29 cellular contexts compared by ENCODE assay signal in the genomic region with DNA sequence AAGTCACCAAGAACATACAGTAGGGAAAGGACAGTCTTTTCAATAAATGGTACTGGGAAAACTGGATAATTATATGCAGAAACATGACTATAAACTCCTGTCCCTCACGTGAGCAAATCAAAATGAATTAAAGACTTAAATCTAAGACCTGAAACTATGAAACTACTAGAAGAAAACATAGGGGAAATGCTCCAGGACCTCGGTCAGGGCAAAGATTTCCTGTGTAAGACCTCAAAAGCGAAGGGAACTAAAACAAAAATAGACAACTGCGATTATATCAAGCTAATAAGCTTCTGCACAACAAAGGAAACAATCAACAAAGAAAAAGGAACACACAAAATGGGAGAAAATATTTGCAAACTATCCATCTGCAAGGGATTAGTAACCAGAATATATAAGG.
"Had no signal": no experiment of that assay in that cellular context is flagged by ENCODE, and none has a peak within 500 bp of the region (broad histone marks: within the 10 kb centered on the region; RNA-seq: fewer than 3 reads in every experiment).

No MANE protein-coding gene starts in this region.

- H3K4me1 ChIP-seq: adrenal gland, gastrocnemius medialis had no signal

- H3K27ac ChIP-seq: adrenal gland, body of pancreas, esophagus muscularis mucosa, foreskin keratinocyte, gastrocnemius medialis, heart right ventricle had no signal

- H3K27me3 ChIP-seq: adrenal gland, body of pancreas, esophagus muscularis mucosa, gastrocnemius medialis had no signal

- H3K36me3 ChIP-seq: adrenal gland, esophagus muscularis mucosa, gastrocnemius medialis, heart right ventricle had no signal

- ATAC-seq: activated CD4-positive, alpha-beta T cell treated with anti-CD3 and anti-CD28 coated beads for 36 hours; activated CD8-positive, alpha-beta memory T cell treated with anti-CD3 and anti-CD28 coated beads, Interleukin-2, amount 10 ng/mL, durations not matched to agents 7 days and 5 days; activated CD8-positive, alpha-beta T cell treated with anti-CD3 and anti-CD28 coated beads, Interleukin-2, amount 10 ng/mL, durations not matched to agents 7 days and 5 days; activated naive CD8-positive, alpha-beta T cell treated with anti-CD3 and anti-CD28 coated beads, Interleukin-2, amount 50 U/mL, for 24 hours; body of pancreas; effector memory CD8-positive, alpha-beta T cell; foreskin keratinocyte; gastrocnemius medialis; heart right ventricle had no signal

- DNase-seq: activated CD4-positive, alpha-beta memory T cell treated with anti-CD3 and anti-CD28 coated beads for 36 hours; activated CD4-positive, alpha-beta T cell treated with anti-CD3 and anti-CD28 coated beads for 36 hours; activated CD4-positive, alpha-beta T cell treated with anti-CD3 and anti-CD28 coated beads, Interleukin-2, amount 10 ng/mL, durations not matched to agents 24 days and 14 days; activated CD4-positive, CD25-positive, alpha-beta regulatory T cell; activated CD4-positive, CD25-positive, alpha-beta regulatory T cell treated with anti-CD3 and anti-CD28 coated beads, Interleukin-2, amount 50 U/mL, for 72 hours; activated CD8-positive, alpha-beta memory T cell treated with anti-CD3 and anti-CD28 coated beads, Interleukin-2, amount 10 ng/mL, durations not matched to agents 7 days and 5 days; activated CD8-positive, alpha-beta memory T cell treated with anti-CD3 and anti-CD28 coated beads, Interleukin-2, amount 50 U/mL, for 4 hours; activated CD8-positive, alpha-beta T cell treated with anti-CD3 and anti-CD28 coated beads, Interleukin-2, amount 10 ng/mL, durations not matched to agents 7 days and 5 days; activated effector memory CD4-positive, alpha-beta T cell treated with anti-CD3 and anti-CD28 coated beads, Interleukin-2, amount 50 U/mL, for 16 hours; activated naive CD4-positive, alpha-beta T cell treated with anti-CD3 and anti-CD28 coated beads for 36 hours; activated naive CD8-positive, alpha-beta T cell treated with anti-CD3 and anti-CD28 coated beads for 36 hours; activated naive CD8-positive, alpha-beta T cell treated with anti-CD3 and anti-CD28 coated beads, Interleukin-2, amount 50 U/mL, for 24 hours; activated T-cell treated with anti-CD3 and anti-CD28 coated beads, Interleukin-2, amount 50 U/mL, for 1 hour; activated T-cell treated with anti-CD3 and anti-CD28 coated beads, Interleukin-2, amount 50 U/mL, for 48 hours; adrenal gland; amygdala; aorta; body of pancreas; caudate nucleus; cortex of kidney; dermis blood vessel endothelial cell; effector CD4-positive, alpha-beta T cell; effector memory CD8-positive, alpha-beta T cell; erythroblast; foreskin keratinocyte; gastrocnemius medialis; heart right ventricle; T-helper 2 cell had no signal

- H3K4me3 ChIP-seq: adrenal gland, body of pancreas, esophagus muscularis mucosa, gastrocnemius medialis, heart right ventricle had no signal

- H3K9me3 ChIP-seq: adrenal gland, body of pancreas, esophagus muscularis mucosa, gastrocnemius medialis, heart right ventricle had no signal
